15 cellular contexts compared by ENCODE assay signal in the genomic region with DNA sequence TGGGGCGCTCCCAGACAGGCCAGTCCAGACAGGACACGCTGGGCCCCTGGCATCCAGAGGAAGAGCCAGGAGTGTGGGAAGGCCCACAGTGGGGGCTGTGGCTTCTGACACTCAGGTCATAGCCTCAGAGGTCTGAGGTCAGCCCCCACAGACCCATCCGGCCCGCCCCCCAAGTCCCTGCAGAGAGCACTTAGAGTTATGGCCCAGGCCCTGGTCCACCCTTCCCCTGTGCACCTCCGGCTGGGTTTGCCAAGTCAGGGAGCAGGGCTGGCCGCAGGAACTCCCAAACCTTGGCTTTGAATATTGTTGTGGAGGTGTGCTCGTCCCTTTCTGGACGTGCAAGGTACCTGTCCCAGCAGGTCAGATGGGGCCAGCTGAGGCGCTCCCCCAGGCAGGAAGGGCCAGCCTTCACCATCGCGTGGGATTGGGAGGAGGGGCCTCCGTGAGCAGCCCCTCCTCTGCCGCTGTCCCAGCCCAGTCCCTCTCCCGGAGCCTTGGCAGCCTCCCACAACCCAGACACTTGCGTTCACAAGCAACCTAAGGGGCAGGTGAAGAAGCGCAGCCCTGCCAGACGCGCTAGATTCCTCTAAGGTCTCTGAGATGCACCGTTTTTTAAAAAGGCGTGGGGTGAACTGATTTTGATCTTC.
DNase-seq lines count a peak whose midpoint lies in the region; ATAC-seq and TF ChIP-seq lines count a peak whose summit lies in the region.
"Had no signal": no experiment of that assay in that cellular context is flagged by ENCODE, and none has a peak within 500 bp of the region (broad histone marks: within the 10 kb centered on the region; RNA-seq: fewer than 3 reads in every experiment).

No MANE protein-coding gene starts in this region.

- H3K4me3 Mint-ChIP-seq in activated CD4-positive, alpha-beta memory T cell treated with anti-CD3 and anti-CD28 coated beads for 36 hours, result no peak overlapping the region
- H3K4me3 Mint-ChIP-seq in immature natural killer cell, result no peak overlapping the region
- H3K4me3 Mint-ChIP-seq: nephron had no signal

- POLR2A ChIA-PET in activated CD4-positive, alpha-beta memory T cell treated with anti-CD3 and anti-CD28 coated beads for 36 hours (lab: Charles Lee), result interaction anchor here (0.6 to 1.2 kb wide), 2 partner anchors 32 to 43 kb away, joined by 4 read pairs; no protein-coding TSS in a partner anchor
- POLR2A ChIA-PET in GM10248 (lab: Yijun Ruan, JAX), result interaction anchor here (0.9 to 1.0 kb wide), 3 partner anchors 71 to 87 kb away, joined by 3 to 4 read pairs (median 3); no protein-coding TSS in a partner anchor

- TF ChIP-seq CTCF in vagina (IDR thresholded peaks at IDR 0.05) (no peak), GM10248 (IDR thresholded peaks at IDR 0.05; ENCODE audit: control extremely low read depth, extremely low read depth, low read depth, missing control alignments) (no peak)

- peaks cover 51% of the 10 kb centered on the region for H3K4me1 Mint-ChIP-seq in activated CD4-positive, alpha-beta memory T cell treated with anti-CD3 and anti-CD28 coated beads for 36 hours (ENCODE audit: low read depth)
- H3K4me1 Mint-ChIP-seq in immature natural killer cell, result peaks cover 4 to 7% of the 10 kb centered on the region in 2 donors

- no peak for DNase-seq in activated naive CD4-positive, alpha-beta T cell treated with anti-CD3 and anti-CD28 coated beads, Interleukin-2, amount 50 U/mL, for 72 hours (ENCODE audit: low spot score in 2 of 2)
- DNase-seq in activated naive CD4-positive, alpha-beta T cell (lab: John Stamatoyannopoulos, UW), result no peak
- no peak for DNase-seq in activated CD4-positive, alpha-beta memory T cell treated with anti-CD3 and anti-CD28 coated beads for 36 hours
- DNase-seq in epithelial cell of prostate (ENCODE audit: low read depth, low spot score) (no peak), vagina (ENCODE audit: extremely low spot score in 2 of 2) (no peak), immature natural killer cell (no peak), GM10248 (ENCODE audit: extremely low spot score) (no peak)
- DNase-seq: Caco-2, NCI-H187 treated with DMSO at 0.1 percent for 48 hours, SHP77 treated with DMSO at 0.1 percent for 48 hours, uterus had no signal

- H3K36me3 ChIP-seq in vagina, result peaks cover 0 to 9% of the 10 kb centered on the region in 2 donors
- H3K36me3 ChIP-seq: uterus had no signal

- peak overlapping the region; percentile 68 to 80 for H3K27ac Mint-ChIP-seq in activated naive CD4-positive, alpha-beta T cell treated with anti-CD3 and anti-CD28 coated beads, Interleukin-2, amount 50 U/mL, for 72 hours
- H3K27ac Mint-ChIP-seq in activated CD4-positive, alpha-beta memory T cell treated with anti-CD3 and anti-CD28 coated beads for 36 hours, result peak overlapping the region; percentile 86
- H3K27ac Mint-ChIP-seq in immature natural killer cell, result no peak overlapping the region

- peaks cover 6 to 19% of the 10 kb centered on the region in 2 donors for H3K36me3 Mint-ChIP-seq in activated naive CD4-positive, alpha-beta T cell treated with anti-CD3 and anti-CD28 coated beads, Interleukin-2, amount 50 U/mL, for 72 hours
- peaks cover 18% of the 10 kb centered on the region for H3K36me3 Mint-ChIP-seq in activated CD4-positive, alpha-beta memory T cell treated with anti-CD3 and anti-CD28 coated beads for 36 hours
- peaks cover 0 to 17% (median 6%) of the 10 kb centered on the region in 3 donors for H3K36me3 Mint-ChIP-seq in immature natural killer cell

- intact Hi-C loops in activated CD4-positive, alpha-beta memory T cell treated with anti-CD3 and anti-CD28 coated beads for 36 hours (cut with micrococcal nuclease), result loop anchor here (5.0 kb wide), 1 partner anchor 214 kb away; no protein-coding TSS in a partner anchor
- intact Hi-C loops in vagina (cut with DNase I), result no loop called here

- no peak for TF ChIP-seq POLR2A in vagina (IDR thresholded peaks at IDR 0.05)

- H3K27ac ChIP-seq in epithelial cell of prostate, result peak overlapping the region; percentile 56
- H3K27ac ChIP-seq in vagina, result peak overlapping the region; percentile 24
- H3K27ac ChIP-seq: coronary artery, uterus had no signal

- H3K27me3 Mint-ChIP-seq in activated CD4-positive, alpha-beta memory T cell treated with anti-CD3 and anti-CD28 coated beads for 36 hours, result no peaks in the 10 kb centered on the region
- peaks cover 0 to 2% (median 0%) of the 10 kb centered on the region in 3 donors for H3K27me3 Mint-ChIP-seq in immature natural killer cell (ENCODE audit: low read depth in 3 of 3)

- CTCF ChIA-PET in activated CD4-positive, alpha-beta memory T cell treated with anti-CD3 and anti-CD28 coated beads for 36 hours (lab: Charles Lee), result no interaction called here
- CTCF ChIA-PET in GM10248 (lab: Yijun Ruan, JAX), result interaction anchor here (0.9 to 2.5 kb wide), 6 partner anchors 11 to 198 kb away, joined by 3 to 7 read pairs (median 4); no protein-coding TSS in a partner anchor

- no peak for ATAC-seq in activated naive CD4-positive, alpha-beta T cell treated with anti-CD3 and anti-CD28 coated beads, Interleukin-2, amount 50 U/mL, for 72 hours
- ATAC-seq in GM21526 (IDR thresholded peaks at IDR 0.05; ENCODE audit: low FRiP score, unreplicated experiment), result no peak

- H3K4me3 ChIP-seq in vagina, result no peak overlapping the region
- H3K4me3 ChIP-seq: coronary artery, lung, uterus had no signal

- no peaks in the 10 kb centered on the region for H3K27me3 ChIP-seq in vagina
- H3K27me3 ChIP-seq: uterus had no signal

- no peaks in the 10 kb centered on the region for H3K9me3 Mint-ChIP-seq in activated naive CD4-positive, alpha-beta T cell treated with anti-CD3 and anti-CD28 coated beads, Interleukin-2, amount 50 U/mL, for 72 hours
- H3K9me3 Mint-ChIP-seq in activated CD4-positive, alpha-beta memory T cell treated with anti-CD3 and anti-CD28 coated beads for 36 hours, result no peaks in the 10 kb centered on the region
- H3K9me3 Mint-ChIP-seq in immature natural killer cell, result no peaks in the 10 kb centered on the region
- H3K9me3 Mint-ChIP-seq: nephron had no signal

- peaks cover 23% of the 10 kb centered on the region for H3K4me1 ChIP-seq in vagina
- H3K4me1 ChIP-seq: Caco-2, uterus had no signal

- H3K9me3 ChIP-seq in vagina, result no peaks in the 10 kb centered on the region
- H3K9me3 ChIP-seq: Caco-2, uterus had no signal

Comparison
In these comparisons a context has a peak if more than half of its experiments do, and no peak if none do; other contexts are left out.
1. H3K27ac Mint-ChIP-seq: peak in activated naive CD4-positive, alpha-beta T cell treated with anti-CD3 and anti-CD28 coated beads, Interleukin-2, amount 50 U/mL, for 72 hours (2 of 2) and activated CD4-positive, alpha-beta memory T cell treated with anti-CD3 and anti-CD28 coated beads for 36 hours (single experiment); none in immature natural killer cell (0 of 6).